1 cellular context compared by ENCODE assay signal in genomic region chr16:87528690-87529579, GRCh38.
TF ChIP-seq lines count a peak whose summit lies in the region.

No MANE protein-coding gene starts in this region.

TF ChIP-seq in HepG2, 621 proteins besides CTCF, POLR2A, EP300 and RAD21 (continued from another document and continues in another):
- no peak for TF ChIP-seq MTERF4 (CRISPR knock-in tag; IDR thresholded peaks at IDR 0.05)
- peak; percentile 76; the same call in 1 of the 2 replicates for TF ChIP-seq ZNF772 (CRISPR knock-in tag; IDR thresholded peaks at IDR 0.05)
- peak; percentile 82; the same call in 1 of the 2 replicates for TF ChIP-seq AHDC1 (CRISPR knock-in tag; IDR thresholded peaks at IDR 0.05; ENCODE audit: borderline replicate concordance)
- TF ChIP-seq PRPF4 (IDR thresholded peaks at IDR 0.05; ENCODE audit: low read depth, low read length, poor library complexity, severe bottlenecking): no peak
- peak; percentile 97 for TF ChIP-seq ZGPAT (CRISPR knock-in tag; IDR thresholded peaks at IDR 0.05)
- TF ChIP-seq RNF219 (CRISPR knock-in tag; IDR thresholded peaks at IDR 0.05): peak; percentile 88; the same call in 1 of the 2 replicates
- no peak for TF ChIP-seq ZBTB46 (CRISPR knock-in tag; IDR thresholded peaks at IDR 0.05; ENCODE audit: borderline replicate concordance)
- TF ChIP-seq ZFP91 (CRISPR knock-in tag; IDR thresholded peaks at IDR 0.05; ENCODE audit: borderline replicate concordance): peak; percentile 62; the same call in 1 of the 2 replicates
- TF ChIP-seq NCOA2 (CRISPR knock-in tag; IDR thresholded peaks at IDR 0.05): peak; percentile 94
- no peak for TF ChIP-seq GLI4 (CRISPR knock-in tag; IDR thresholded peaks at IDR 0.05; ENCODE audit: borderline replicate concordance)
- peak; percentile 86 for TF ChIP-seq IRF2 (CRISPR knock-in tag; IDR thresholded peaks at IDR 0.05)
- no peak for TF ChIP-seq ZNF776 (CRISPR knock-in tag; IDR thresholded peaks at IDR 0.05)
- no peak for TF ChIP-seq THAP8 (CRISPR knock-in tag; IDR thresholded peaks at IDR 0.05; ENCODE audit: borderline replicate concordance)
- TF ChIP-seq ZNF503 (CRISPR knock-in tag; IDR thresholded peaks at IDR 0.05): peak; percentile 94
- TF ChIP-seq RAD51 (IDR thresholded peaks at IDR 0.05; ENCODE audit: borderline replicate concordance): no peak
- no peak; the same call in 1 of the 2 replicates for TF ChIP-seq ZNF20 (CRISPR knock-in tag; IDR thresholded peaks at IDR 0.05)
- no peak for TF ChIP-seq ZNF34 (CRISPR knock-in tag; IDR thresholded peaks at IDR 0.05; ENCODE audit: borderline replicate concordance)
- TF ChIP-seq SOX6 (IDR thresholded peaks at IDR 0.05): no peak
- TF ChIP-seq SOX6 (CRISPR knock-in tag; IDR thresholded peaks at IDR 0.05): peak; percentile 91
- TF ChIP-seq ARID3A (IDR thresholded peaks at IDR 0.05; ENCODE audit: low read depth, low read length): peak; percentile 59
- no peak for TF ChIP-seq SP2 (CRISPR knock-in tag; IDR thresholded peaks at IDR 0.05)
- peak; percentile 81 for TF ChIP-seq KAT8 (CRISPR knock-in tag; IDR thresholded peaks at IDR 0.05)
- TF ChIP-seq HCFC1 (IDR thresholded peaks at IDR 0.05; ENCODE audit: low read depth, low read length): no peak
- no peak; the same call in 1 of the 2 replicates for TF ChIP-seq KDM4B (CRISPR knock-in tag; IDR thresholded peaks at IDR 0.05)
- no peak for TF ChIP-seq TAF15 (IDR thresholded peaks at IDR 0.05; ENCODE audit: low read depth, low read length, poor library complexity, severe bottlenecking)
- peak; percentile 98 for TF ChIP-seq HNF4A (CRISPR knock-in tag; IDR thresholded peaks at IDR 0.05)
- TF ChIP-seq ZNF362 (CRISPR knock-in tag; IDR thresholded peaks at IDR 0.05; ENCODE audit: borderline replicate concordance): no peak
- peak; percentile 76 for TF ChIP-seq DRAP1 (CRISPR knock-in tag; IDR thresholded peaks at IDR 0.05)
- TF ChIP-seq SETDB1 (CRISPR knock-in tag; IDR thresholded peaks at IDR 0.05; ENCODE audit: borderline replicate concordance): no peak
- TF ChIP-seq SKI (IDR thresholded peaks at IDR 0.05; ENCODE audit: partially characterized antibody): no peak
- no peak; the same call in 1 of the 2 replicates for TF ChIP-seq ZMYM2 (CRISPR knock-in tag; IDR thresholded peaks at IDR 0.05)
- peak; percentile 90; the same call in 1 of the 2 replicates for TF ChIP-seq TGIF2 (CRISPR knock-in tag; IDR thresholded peaks at IDR 0.05)
- TF ChIP-seq MAFF (IDR thresholded peaks at IDR 0.05; ENCODE audit: low read depth, low read length): no peak
- no peak for TF ChIP-seq ZNF282 (IDR thresholded peaks at IDR 0.05; ENCODE audit: partially characterized antibody)
- peak; percentile 33; the same call in 1 of the 2 replicates for TF ChIP-seq GMEB1 (CRISPR knock-in tag; IDR thresholded peaks at IDR 0.05; ENCODE audit: borderline replicate concordance)
- TF ChIP-seq EEA1 (CRISPR knock-in tag; IDR thresholded peaks at IDR 0.05; ENCODE audit: borderline replicate concordance): 0 out of 2 replicates have a peak, but pooled peaks have one; percentile 41
